In genomic region chr17:18964018-18964351, GRCh38 we compare ENCODE assay signal across 2 cellular contexts.
A peak's percentile ranks its signal among the peaks of the same experiment; 100 is the strongest.
TF ChIP-seq lines count a peak whose summit lies in the region.

No MANE protein-coding gene starts in this region.

TF ChIP-seq in IMR-90, 13 proteins besides CTCF, POLR2A, EP300 and RAD21:
- TF ChIP-seq SMC3 (IDR thresholded peaks at IDR 0.05; ENCODE audit: low read depth, low read length) (no peak), MAFK (IDR thresholded peaks at IDR 0.05; ENCODE audit: low read depth, low read length) (no peak), USF2 (IDR thresholded peaks at IDR 0.05; ENCODE audit: low read depth, low read length) (no peak), CEBPB (IDR thresholded peaks at IDR 0.05; ENCODE audit: low read depth, low read length) (no peak), MXI1 (IDR thresholded peaks at IDR 0.05; ENCODE audit: borderline replicate concordance, low read depth, low read length) (no peak)
TF ChIP-seq in IMR-90: peak in this region for 0.

TF ChIP-seq in HepG2, 621 proteins besides CTCF, POLR2A, EP300 and RAD21 (continues in another document):
- no peak for TF ChIP-seq HNRNPLL (IDR thresholded peaks at IDR 0.05; ENCODE audit: low read depth, low read length, poor library complexity, severe bottlenecking)
- no peak for TF ChIP-seq ZNF143 (CRISPR knock-in tag; IDR thresholded peaks at IDR 0.05)
- no peak for TF ChIP-seq KDM5A (IDR thresholded peaks at IDR 0.05; ENCODE audit: borderline replicate concordance, low read length)
- TF ChIP-seq REST (IDR thresholded peaks at IDR 0.05; ENCODE audit: borderline replicate concordance in 1 of 2, low read depth in 1 of 2, low read length in 2 of 2) = no peak
- no peak for TF ChIP-seq CBX5 (CRISPR knock-in tag; IDR thresholded peaks at IDR 0.05; ENCODE audit: borderline replicate concordance)
- no peak for TF ChIP-seq ZNF775 (CRISPR knock-in tag; IDR thresholded peaks at IDR 0.05; ENCODE audit: borderline replicate concordance)
- TF ChIP-seq RARA (CRISPR knock-in tag; IDR thresholded peaks at IDR 0.05) = peak; percentile 11; the same call in 1 of the 2 replicates
- TF ChIP-seq ZNF264 (CRISPR knock-in tag; IDR thresholded peaks at IDR 0.05) = no peak
- TF ChIP-seq PCBP2 (optimal IDR thresholded peaks at IDR 0.05; ENCODE audit: low read depth, low read length, poor library complexity, severe bottlenecking) = no peak
- TF ChIP-seq ZNF891 (CRISPR knock-in tag; IDR thresholded peaks at IDR 0.05) = no peak
- TF ChIP-seq CAMTA2 (CRISPR knock-in tag; IDR thresholded peaks at IDR 0.05; ENCODE audit: borderline replicate concordance) = no peak
- no peak for TF ChIP-seq SRSF9 (IDR thresholded peaks at IDR 0.05; ENCODE audit: borderline replicate concordance, insufficient read depth, low read depth, low read length, poor library complexity, severe bottlenecking)
- no peak for TF ChIP-seq RELA (CRISPR knock-in tag; IDR thresholded peaks at IDR 0.05)
- TF ChIP-seq ZNF207 (IDR thresholded peaks at IDR 0.05; ENCODE audit: borderline replicate concordance) = no peak
- no peak for TF ChIP-seq ELF4 (CRISPR knock-in tag; IDR thresholded peaks at IDR 0.05; ENCODE audit: borderline replicate concordance)
- no peak for TF ChIP-seq DR1 (CRISPR knock-in tag; IDR thresholded peaks at IDR 0.05)
- no peak for TF ChIP-seq KDM2A (CRISPR knock-in tag; IDR thresholded peaks at IDR 0.05; ENCODE audit: borderline replicate concordance, low read depth)
- TF ChIP-seq ARHGAP35 (CRISPR knock-in tag; IDR thresholded peaks at IDR 0.05; ENCODE audit: borderline replicate concordance) = no peak
- TF ChIP-seq ZNF451 (CRISPR knock-in tag; IDR thresholded peaks at IDR 0.05) = no peak
- TF ChIP-seq, protein P1, sequence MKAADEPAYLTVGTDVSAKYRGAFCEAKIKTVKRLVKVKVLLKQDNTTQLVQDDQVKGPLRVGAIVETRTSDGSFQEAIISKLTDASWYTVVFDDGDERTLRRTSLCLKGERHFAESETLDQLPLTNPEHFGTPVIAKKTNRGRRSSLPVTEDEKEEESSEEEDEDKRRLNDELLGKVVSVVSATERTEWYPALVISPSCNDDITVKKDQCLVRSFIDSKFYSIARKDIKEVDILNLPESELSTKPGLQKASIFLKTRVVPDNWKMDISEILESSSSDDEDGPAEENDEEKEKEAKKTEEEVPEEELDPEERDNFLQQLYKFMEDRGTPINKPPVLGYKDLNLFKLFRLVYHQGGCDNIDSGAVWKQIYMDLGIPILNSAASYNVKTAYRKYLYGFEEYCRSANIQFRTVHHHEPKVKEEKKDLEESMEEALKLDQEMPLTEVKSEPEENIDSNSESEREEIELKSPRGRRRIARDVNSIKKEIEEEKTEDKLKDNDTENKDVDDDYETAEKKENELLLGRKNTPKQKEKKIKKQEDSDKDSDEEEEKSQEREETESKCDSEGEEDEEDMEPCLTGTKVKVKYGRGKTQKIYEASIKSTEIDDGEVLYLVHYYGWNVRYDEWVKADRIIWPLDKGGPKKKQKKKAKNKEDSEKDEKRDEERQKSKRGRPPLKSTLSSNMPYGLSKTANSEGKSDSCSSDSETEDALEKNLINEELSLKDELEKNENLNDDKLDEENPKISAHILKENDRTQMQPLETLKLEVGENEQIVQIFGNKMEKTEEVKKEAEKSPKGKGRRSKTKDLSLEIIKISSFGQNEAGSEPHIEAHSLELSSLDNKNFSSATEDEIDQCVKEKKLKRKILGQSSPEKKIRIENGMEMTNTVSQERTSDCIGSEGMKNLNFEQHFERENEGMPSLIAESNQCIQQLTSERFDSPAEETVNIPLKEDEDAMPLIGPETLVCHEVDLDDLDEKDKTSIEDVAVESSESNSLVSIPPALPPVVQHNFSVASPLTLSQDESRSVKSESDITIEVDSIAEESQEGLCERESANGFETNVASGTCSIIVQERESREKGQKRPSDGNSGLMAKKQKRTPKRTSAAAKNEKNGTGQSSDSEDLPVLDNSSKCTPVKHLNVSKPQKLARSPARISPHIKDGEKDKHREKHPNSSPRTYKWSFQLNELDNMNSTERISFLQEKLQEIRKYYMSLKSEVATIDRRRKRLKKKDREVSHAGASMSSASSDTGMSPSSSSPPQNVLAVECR (CRISPR knock-in tag; IDR thresholded peaks at IDR 0.05; ENCODE audit: borderline replicate concordance) = no peak
- 0 out of 2 replicates have a peak, but pooled peaks have one; percentile 21 for TF ChIP-seq ZNF501 (CRISPR knock-in tag; IDR thresholded peaks at IDR 0.05)
- TF ChIP-seq RCOR2 (CRISPR knock-in tag; IDR thresholded peaks at IDR 0.05) = no peak
- TF ChIP-seq, protein P2, sequence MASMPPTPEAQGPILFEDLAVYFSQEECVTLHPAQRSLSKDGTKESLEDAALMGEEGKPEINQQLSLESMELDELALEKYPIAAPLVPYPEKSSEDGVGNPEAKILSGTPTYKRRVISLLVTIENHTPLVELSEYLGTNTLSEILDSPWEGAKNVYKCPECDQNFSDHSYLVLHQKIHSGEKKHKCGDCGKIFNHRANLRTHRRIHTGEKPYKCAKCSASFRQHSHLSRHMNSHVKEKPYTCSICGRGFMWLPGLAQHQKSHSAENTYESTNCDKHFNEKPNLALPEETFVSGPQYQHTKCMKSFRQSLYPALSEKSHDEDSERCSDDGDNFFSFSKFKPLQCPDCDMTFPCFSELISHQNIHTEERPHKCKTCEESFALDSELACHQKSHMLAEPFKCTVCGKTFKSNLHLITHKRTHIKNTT (CRISPR knock-in tag; IDR thresholded peaks at IDR 0.05) = no peak
- no peak for TF ChIP-seq FOXM1 (CRISPR knock-in tag; IDR thresholded peaks at IDR 0.05)
- TF ChIP-seq, protein P3, sequence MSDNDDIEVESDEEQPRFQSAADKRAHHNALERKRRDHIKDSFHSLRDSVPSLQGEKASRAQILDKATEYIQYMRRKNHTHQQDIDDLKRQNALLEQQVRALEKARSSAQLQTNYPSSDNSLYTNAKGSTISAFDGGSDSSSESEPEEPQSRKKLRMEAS (IDR thresholded peaks at IDR 0.05) = peak; percentile 44; the same call in 1 of the 2 replicates
- TF ChIP-seq EHMT2 (IDR thresholded peaks at IDR 0.05; ENCODE audit: borderline replicate concordance, low read depth, low read length) = no peak
- no peak for TF ChIP-seq SIX4 (CRISPR knock-in tag; IDR thresholded peaks at IDR 0.05)
- TF ChIP-seq PPARG (CRISPR knock-in tag; conservative IDR thresholded peaks at IDR 0.05) = peak; percentile 43; the same call in 1 of the 2 replicates
- TF ChIP-seq NFYB (CRISPR knock-in tag; IDR thresholded peaks at IDR 0.05) = no peak
- no peak for TF ChIP-seq XBP1 (CRISPR knock-in tag; IDR thresholded peaks at IDR 0.05)
- TF ChIP-seq, protein P4, sequence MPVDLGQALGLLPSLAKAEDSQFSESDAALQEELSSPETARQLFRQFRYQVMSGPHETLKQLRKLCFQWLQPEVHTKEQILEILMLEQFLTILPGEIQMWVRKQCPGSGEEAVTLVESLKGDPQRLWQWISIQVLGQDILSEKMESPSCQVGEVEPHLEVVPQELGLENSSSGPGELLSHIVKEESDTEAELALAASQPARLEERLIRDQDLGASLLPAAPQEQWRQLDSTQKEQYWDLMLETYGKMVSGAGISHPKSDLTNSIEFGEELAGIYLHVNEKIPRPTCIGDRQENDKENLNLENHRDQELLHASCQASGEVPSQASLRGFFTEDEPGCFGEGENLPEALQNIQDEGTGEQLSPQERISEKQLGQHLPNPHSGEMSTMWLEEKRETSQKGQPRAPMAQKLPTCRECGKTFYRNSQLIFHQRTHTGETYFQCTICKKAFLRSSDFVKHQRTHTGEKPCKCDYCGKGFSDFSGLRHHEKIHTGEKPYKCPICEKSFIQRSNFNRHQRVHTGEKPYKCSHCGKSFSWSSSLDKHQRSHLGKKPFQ (CRISPR knock-in tag; IDR thresholded peaks at IDR 0.05; ENCODE audit: insufficient replicate concordance) = no peak
- no peak for TF ChIP-seq FIP1L1 (IDR thresholded peaks at IDR 0.05; ENCODE audit: borderline replicate concordance, insufficient read depth, low read depth, low read length)
- TF ChIP-seq ATF5 (CRISPR knock-in tag; IDR thresholded peaks at IDR 0.05; ENCODE audit: low read depth) = no peak
- TF ChIP-seq AHR (CRISPR knock-in tag; IDR thresholded peaks at IDR 0.05) = no peak
- no peak for TF ChIP-seq SMAD9 (CRISPR knock-in tag; IDR thresholded peaks at IDR 0.05)
- no peak for TF ChIP-seq NFE2 (CRISPR knock-in tag; IDR thresholded peaks at IDR 0.05)
- TF ChIP-seq LCORL (IDR thresholded peaks at IDR 0.05) = no peak
- TF ChIP-seq LCORL (CRISPR knock-in tag; IDR thresholded peaks at IDR 0.05) = 0 out of 2 replicates have a peak, but pooled peaks have one; percentile 36
- TF ChIP-seq RXRB (CRISPR knock-in tag; IDR thresholded peaks at IDR 0.05; ENCODE audit: borderline replicate concordance) = peak; percentile 48; the same call in 1 of the 2 replicates
- no peak for TF ChIP-seq GFI1 (CRISPR knock-in tag; IDR thresholded peaks at IDR 0.05; ENCODE audit: borderline replicate concordance)
- TF ChIP-seq ZNF7 (CRISPR knock-in tag; IDR thresholded peaks at IDR 0.05) = no peak
- TF ChIP-seq SCMH1 (CRISPR knock-in tag; IDR thresholded peaks at IDR 0.05; ENCODE audit: borderline replicate concordance) = no peak
- TF ChIP-seq ZNF766 (CRISPR knock-in tag; IDR thresholded peaks at IDR 0.05; ENCODE audit: borderline replicate concordance) = no peak
- TF ChIP-seq ZSCAN9 (CRISPR knock-in tag; IDR thresholded peaks at IDR 0.05; ENCODE audit: borderline replicate concordance) = no peak
- no peak for TF ChIP-seq ZBTB37 (CRISPR knock-in tag; IDR thresholded peaks at IDR 0.05)
- TF ChIP-seq USF2 (IDR thresholded peaks at IDR 0.05; ENCODE audit: low read depth, low read length) = no peak
- TF ChIP-seq USF2 (CRISPR knock-in tag; IDR thresholded peaks at IDR 0.05; ENCODE audit: borderline replicate concordance) = no peak
- TF ChIP-seq, protein P5, sequence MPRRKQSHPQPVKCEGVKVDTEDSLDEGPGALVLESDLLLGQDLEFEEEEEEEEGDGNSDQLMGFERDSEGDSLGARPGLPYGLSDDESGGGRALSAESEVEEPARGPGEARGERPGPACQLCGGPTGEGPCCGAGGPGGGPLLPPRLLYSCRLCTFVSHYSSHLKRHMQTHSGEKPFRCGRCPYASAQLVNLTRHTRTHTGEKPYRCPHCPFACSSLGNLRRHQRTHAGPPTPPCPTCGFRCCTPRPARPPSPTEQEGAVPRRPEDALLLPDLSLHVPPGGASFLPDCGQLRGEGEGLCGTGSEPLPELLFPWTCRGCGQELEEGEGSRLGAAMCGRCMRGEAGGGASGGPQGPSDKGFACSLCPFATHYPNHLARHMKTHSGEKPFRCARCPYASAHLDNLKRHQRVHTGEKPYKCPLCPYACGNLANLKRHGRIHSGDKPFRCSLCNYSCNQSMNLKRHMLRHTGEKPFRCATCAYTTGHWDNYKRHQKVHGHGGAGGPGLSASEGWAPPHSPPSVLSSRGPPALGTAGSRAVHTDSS (CRISPR knock-in tag; conservative IDR thresholded peaks at IDR 0.05) = no peak
- TF ChIP-seq CHCHD3 (CRISPR knock-in tag; IDR thresholded peaks at IDR 0.05) = no peak
- no peak for TF ChIP-seq ISL2 (CRISPR knock-in tag; IDR thresholded peaks at IDR 0.05)
- no peak for TF ChIP-seq RFX3 (CRISPR knock-in tag; IDR thresholded peaks at IDR 0.05)
- TF ChIP-seq ZNF10 (CRISPR knock-in tag; IDR thresholded peaks at IDR 0.05; ENCODE audit: borderline replicate concordance, low read depth) = no peak
- no peak for TF ChIP-seq EEA1 (CRISPR knock-in tag; IDR thresholded peaks at IDR 0.05; ENCODE audit: borderline replicate concordance)
